21 cellular contexts compared by ENCODE assay signal in the genomic region with DNA sequence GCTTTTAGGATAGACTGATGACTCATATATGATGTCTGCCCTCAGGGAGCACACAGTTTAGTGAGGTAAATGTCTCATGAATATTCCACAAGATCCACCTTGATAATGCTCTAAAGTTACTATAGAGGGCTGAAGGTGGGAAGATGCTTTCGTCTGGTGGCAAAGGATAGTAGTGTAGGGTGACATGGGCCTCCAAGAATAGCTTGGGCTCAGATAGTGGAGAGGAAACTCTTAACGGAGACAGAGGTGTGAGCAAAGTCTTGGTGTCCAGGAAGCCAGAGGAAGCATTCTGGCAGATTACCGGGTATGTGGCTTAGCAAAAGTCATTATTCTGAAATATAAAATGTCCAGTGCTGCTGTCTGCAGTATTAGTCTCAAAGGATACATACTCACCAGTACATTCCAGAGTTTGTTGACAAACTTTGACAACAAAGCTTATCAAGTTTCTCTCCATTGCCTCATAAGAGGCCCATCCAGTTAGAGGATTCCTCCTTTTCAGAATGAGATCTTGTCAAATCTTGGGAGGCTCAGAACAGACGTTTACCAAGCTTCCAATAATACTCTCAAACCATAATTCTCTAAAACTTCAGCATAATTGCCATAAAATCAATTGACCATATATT.
A peak's percentile ranks its signal among the peaks of the same experiment; 100 is the strongest.
DNase-seq lines count a peak whose midpoint lies in the region; ATAC-seq and TF ChIP-seq lines count a peak whose summit lies in the region.
"Had no signal": no experiment of that assay in that cellular context is flagged by ENCODE, and none has a peak within 500 bp of the region (broad histone marks: within the 10 kb centered on the region; RNA-seq: fewer than 3 reads in every experiment).

No MANE protein-coding gene starts in this region.

- in situ Hi-C loops in brain microvascular endothelial cell (cut with HindIII; ENCODE audit: low pct_ligation_motif_present, low sequenced_read_pairs): no loop called here

- H3K27me3 ChIP-seq in esophagus muscularis mucosa: no peaks in the 10 kb centered on the region
- H3K27me3 ChIP-seq in thoracic aorta (replicated peaks; ENCODE audit: insufficient read depth): no peaks in the 10 kb centered on the region
- H3K27me3 ChIP-seq in brain microvascular endothelial cell (replicated peaks): no peaks in the 10 kb centered on the region

- no peaks in the 10 kb centered on the region for H3K9me3 ChIP-seq in esophagus muscularis mucosa
- H3K9me3 ChIP-seq in thoracic aorta: no peaks in the 10 kb centered on the region

- ATAC-seq in left cardiac atrium (peak; percentile 39 to 70), Right ventricle myocardium superior (ENCODE audit: poor library complexity) (no peak), thoracic aorta (ENCODE audit: insufficient number of reproducible peaks, low FRiP score, low read depth) (no peak)

- TF ChIP-seq CTCF in esophagus muscularis mucosa (IDR thresholded peaks at IDR 0.05): no peak
- TF ChIP-seq CTCF in nephron (IDR thresholded peaks at IDR 0.05; ENCODE audit: unreplicated experiment in 3 of 3): no peak
- TF ChIP-seq CTCF in thoracic aorta (IDR thresholded peaks at IDR 0.05): no peak
- no peak for TF ChIP-seq CTCF in brain microvascular endothelial cell (IDR thresholded peaks at IDR 0.05; ENCODE audit: low read depth, low read length, missing control alignments)

- TF ChIP-seq POLR2A in esophagus muscularis mucosa (IDR thresholded peaks at IDR 0.05; ENCODE audit: low read depth): no peak

- WGBS in esophagus muscularis mucosa: 79% methylated on average over 4 of the region's 4 CpGs

- DNase-seq in left cardiac atrium (no peak), Right ventricle myocardium superior (no peak), esophagus muscularis mucosa (ENCODE audit: extremely low spot score) (no peak), thoracic aorta (ENCODE audit: low spot score) (no peak), Kasumi-1 (lab: John Stamatoyannopoulos, UW) (no peak), brain microvascular endothelial cell (no peak)
- no peak for DNase-seq in activated naive CD4-positive, alpha-beta T cell treated with Interleukin-2 at 50 U/mL for 16 hours
- DNase-seq: 8988T; CD8-positive, alpha-beta memory T cell; DMS53; GDM1; KBM-7; NCI-H1105; NCI-H2029 treated with DMSO at 0.1 percent for 48 hours; NCI-H226; NCI-H510A treated with DMSO at 0.1 percent for 48 hours; NCI-H748 treated with DMSO at 0.1 percent for 48 hours; PC-9 had no signal

- H3K27ac ChIP-seq in esophagus muscularis mucosa (replicated peaks in 1 of 4) (peak overlapping the region in 3 of 4 donors; percentile 2 to 48 (median 5)), thoracic aorta (peak overlapping the region; percentile 1 to 36), brain microvascular endothelial cell (no peak overlapping the region)
- H3K27ac ChIP-seq: C4-2B, PC-9, RWPE1 had no signal

- peaks cover 18% of the 10 kb centered on the region for H3K36me3 Mint-ChIP-seq in nephron (ENCODE audit: low read depth)

- H3K4me1 Mint-ChIP-seq in nephron: peaks cover 22% of the 10 kb centered on the region

- H3K4me3 ChIP-seq in esophagus muscularis mucosa (no peak overlapping the region), thoracic aorta (no peak overlapping the region), brain microvascular endothelial cell (ENCODE audit: low read depth, low read length) (no peak overlapping the region)
- H3K4me3 ChIP-seq: PC-9 had no signal

- H3K36me3 ChIP-seq in esophagus muscularis mucosa (no peaks in the 10 kb centered on the region), thoracic aorta (no peaks in the 10 kb centered on the region), brain microvascular endothelial cell (replicated peaks) (no peaks in the 10 kb centered on the region)

- H3K4me3 Mint-ChIP-seq in nephron: no peak overlapping the region
- H3K4me3 Mint-ChIP-seq: CD8-positive, alpha-beta memory T cell had no signal

- H3K4me1 ChIP-seq in esophagus muscularis mucosa (peaks cover 22 to 93% (median 79%) of the 10 kb centered on the region in 4 donors), thoracic aorta (ENCODE audit: control insufficient read depth in 1 of 2, low read depth in 2 of 2) (peaks cover 21 to 70% of the 10 kb centered on the region in 2 donors)

- peaks cover 8% of the 10 kb centered on the region for H3K9me3 Mint-ChIP-seq in nephron
- H3K9me3 Mint-ChIP-seq: CD8-positive, alpha-beta memory T cell had no signal

- no peaks in the 10 kb centered on the region for H3K27me3 Mint-ChIP-seq in nephron (ENCODE audit: low read depth)

- intact Hi-C loops in left cardiac atrium (cut with DNase I) (no loop called here), Right ventricle myocardium superior (cut with DNase I) (no loop called here), esophagus muscularis mucosa (cut with DNase I) (no loop called here)

- H3K27ac Mint-ChIP-seq in nephron: peak overlapping the region in 2 of 3 experiments; percentile 1 to 56
- H3K27ac Mint-ChIP-seq: CD8-positive, alpha-beta memory T cell had no signal

- TF ChIP-seq EP300 in esophagus muscularis mucosa (IDR thresholded peaks at IDR 0.05): no peak

Comparison
In these comparisons a context has a peak if more than half of its experiments do, and no peak if none do; other contexts are left out.
1. ATAC-seq: peak in left cardiac atrium (2 of 2); none in Right ventricle myocardium superior (single experiment) and thoracic aorta (single experiment).